In genomic region chr9:69044226-69045219, GRCh38 we compare ENCODE assay signal across 10 cellular contexts. TPM values are rescaled to one million over a fixed set of nuclear protein-coding genes. Genes with fewer than 3 reads are reported as not detected.
DNase-seq lines count a peak whose midpoint lies in the region; ATAC-seq and TF ChIP-seq lines count a peak whose summit lies in the region.
"Had no signal": no experiment of that assay in that cellular context is flagged by ENCODE, and none has a peak within 500 bp of the region (broad histone marks: within the 10 kb centered on the region; RNA-seq: fewer than 3 reads in every experiment).

No MANE protein-coding gene starts in this region.

- no peak for TF ChIP-seq CTCF in MM.1S (IDR thresholded peaks at IDR 0.05; ENCODE audit: low read length)
- TF ChIP-seq CTCF in brain microvascular endothelial cell (IDR thresholded peaks at IDR 0.05; ENCODE audit: low read depth, low read length, missing control alignments): no peak
- no peak for TF ChIP-seq CTCF in CD14-positive monocyte (IDR thresholded peaks at IDR 0.05)
- no peak for TF ChIP-seq CTCF in Caco-2 (IDR thresholded peaks at IDR 0.05; ENCODE audit: insufficient read depth in 1 of 2, low read depth in 1 of 2, low read length in 1 of 2, severe bottlenecking in 1 of 2, unreplicated experiment in 1 of 2)

- CTCF ChIA-PET in Caco-2 (lab: Charles Lee): no interaction called here

- H3K27ac ChIP-seq in MM.1S (ENCODE audit: low read length) (peak overlapping the region; percentile 69), brain microvascular endothelial cell (no peak overlapping the region), mesodermal cell (ENCODE audit: low read depth, low read length, severe bottlenecking) (peak overlapping the region; percentile 87)

- no peaks in the 10 kb centered on the region for H3K27me3 ChIP-seq in MM.1S (replicated peaks; ENCODE audit: insufficient read depth, low read length)
- no peaks in the 10 kb centered on the region for H3K27me3 ChIP-seq in brain microvascular endothelial cell (replicated peaks)
- no peaks in the 10 kb centered on the region for H3K27me3 ChIP-seq in Caco-2 (replicated peaks; ENCODE audit: control insufficient read depth, insufficient read depth, low read length)

- H3K9ac ChIP-seq in MM.1S (ENCODE audit: low read length): peak overlapping the region; percentile 15; the same call in 1 of the 2 replicates

- WGBS in mesodermal cell (ENCODE audit: insufficient coverage in 2 of 2), 2 experiments: 46 to 54% methylated on average over 8 of the region's 10 CpGs

- DNase-seq in DMS153 (lab: John Stamatoyannopoulos, UW) (peak; percentile 59), MM.1S (peak; percentile 89), brain microvascular endothelial cell (peak; percentile 51), CD14-positive monocyte (ENCODE audit: low spot score) (no peak), Caco-2 (no peak)
- no peak for DNase-seq in activated CD4-positive, alpha-beta T cell treated with anti-CD3 and anti-CD28 coated beads, Interleukin-2, amount 50 U/mL, for 1 hour
- DNase-seq: activated naive CD4-positive, alpha-beta T cell had no signal

- no peaks in the 10 kb centered on the region for H4K20me1 ChIP-seq in MM.1S (ENCODE audit: insufficient read depth, low read length)

- ATAC-seq in HG03460 (IDR thresholded peaks at IDR 0.05; ENCODE audit: unreplicated experiment): no peak

- peaks cover 11% of the 10 kb centered on the region for H3F3A ChIP-seq in MM.1S (ENCODE audit: insufficient read depth, low read length)

- H3K4me2 ChIP-seq in MM.1S (ENCODE audit: low read depth, low read length): peak overlapping the region; percentile 67

- no peaks in the 10 kb centered on the region for H3K9me2 ChIP-seq in MM.1S (replicated peaks; ENCODE audit: insufficient read depth, low read length)

- POLR2A ChIA-PET in Caco-2 (lab: Charles Lee): no interaction called here

- no peak overlapping the region for H2AFZ ChIP-seq in MM.1S (ENCODE audit: low read length)

- no TSS peak for BruUV-seq in Caco-2 (replicated peaks; lab: Mats Ljungman, UMichigan)

- peak overlapping the region in 2 of 7 donors; percentile 10 to 40 for H3K27ac Mint-ChIP-seq in CD14-positive monocyte
- no peak overlapping the region for H3K27ac Mint-ChIP-seq in Caco-2 (ENCODE audit: unreplicated experiment)

- intact Hi-C loops in CD14-positive monocyte (cut with micrococcal nuclease): no loop called here
- intact Hi-C loops in Caco-2 (cut with micrococcal nuclease; ENCODE audit: unreplicated experiment): no loop called here

- H3K9me3 ChIP-seq in MM.1S (replicated peaks; ENCODE audit: insufficient read depth, low read length) (no peaks in the 10 kb centered on the region), mesodermal cell (ENCODE audit: control insufficient read depth, low read length) (no peaks in the 10 kb centered on the region), Caco-2 (no peaks in the 10 kb centered on the region)

- in situ Hi-C loops in brain microvascular endothelial cell (cut with HindIII; ENCODE audit: low pct_ligation_motif_present, low sequenced_read_pairs): no loop called here

- no peak overlapping the region for H3K4me3 Mint-ChIP-seq in CD14-positive monocyte
- no peak overlapping the region for H3K4me3 Mint-ChIP-seq in Caco-2 (ENCODE audit: unreplicated experiment)

- H3K4me1 ChIP-seq in MM.1S (ENCODE audit: low read length) (peaks cover 19% of the 10 kb centered on the region), mesodermal cell (ENCODE audit: control insufficient read depth, insufficient read depth, low read length, poor library complexity, severe bottlenecking) (peaks cover 19% of the 10 kb centered on the region), Caco-2 (no peaks in the 10 kb centered on the region)

- H3K9me3 Mint-ChIP-seq in CD14-positive monocyte (peaks cover 0 to 4% (median 0%) of the 10 kb centered on the region in 7 donors), Caco-2 (ENCODE audit: unreplicated experiment) (no peaks in the 10 kb centered on the region)

- H3K36me3 Mint-ChIP-seq in CD14-positive monocyte (peaks cover 35 to 42% of the 10 kb centered on the region in 2 donors), Caco-2 (ENCODE audit: insufficient read depth, unreplicated experiment) (peaks cover 6% of the 10 kb centered on the region)

- H3K4me1 Mint-ChIP-seq in CD14-positive monocyte (peaks cover 10% of the 10 kb centered on the region), Caco-2 (ENCODE audit: low read depth, unreplicated experiment) (peaks cover 5% of the 10 kb centered on the region)

- H3K36me3 ChIP-seq in MM.1S (replicated peaks; ENCODE audit: insufficient read depth, low read length) (no peaks in the 10 kb centered on the region), brain microvascular endothelial cell (replicated peaks) (peaks cover 12% of the 10 kb centered on the region), mesodermal cell (ENCODE audit: control insufficient read depth, insufficient read depth, low read length) (peaks cover 26% of the 10 kb centered on the region), Caco-2 (ENCODE audit: control insufficient read depth, insufficient read depth, low read length) (no peaks in the 10 kb centered on the region)

- H3K4me3 ChIP-seq in MM.1S (ENCODE audit: low read length) (no peak overlapping the region), brain microvascular endothelial cell (ENCODE audit: low read depth, low read length) (no peak overlapping the region), mesodermal cell (ENCODE audit: extremely low read depth, insufficient read depth, low read length, poor library complexity, severe bottlenecking) (no peak overlapping the region), Caco-2 (ENCODE audit: low read depth, low read length) (no peak overlapping the region)
- H3K4me3 ChIP-seq: lung had no signal

- H3K27me3 Mint-ChIP-seq in CD14-positive monocyte (ENCODE audit: low read depth in 3 of 3): peaks cover 0 to 6% (median 3%) of the 10 kb centered on the region in 3 donors
- no peaks in the 10 kb centered on the region for H3K27me3 Mint-ChIP-seq in Caco-2 (ENCODE audit: insufficient read depth, unreplicated experiment)

- peaks cover 73% of the 10 kb centered on the region for H3K79me2 ChIP-seq in MM.1S (ENCODE audit: low read length)

RNA-seq across cellular contexts. Expression of gene FXN, which starts 9.0 kb away (rescaled TPM):
- 15.3 TPM for polyA plus RNA-seq in mesodermal cell (2013, experiment 1 of 2)
- 14.4 TPM for polyA plus RNA-seq in mesodermal cell (2013, experiment 2 of 2)
- polyA plus RNA-seq in CD14-positive monocyte: 10 to 100 TPM; 15.9 to 27.3 TPM
- total RNA-seq in Caco-2 (2022): 7.6 and 8.6 TPM in 2 replicates

RNA-seq across cellular contexts. Expression of gene PRKACG, which starts 30.6 kb away (rescaled TPM):
- not detected for polyA plus RNA-seq in mesodermal cell (2013, experiment 1 of 2)
- not detected for polyA plus RNA-seq in mesodermal cell (2013, experiment 2 of 2)
- polyA plus RNA-seq in CD14-positive monocyte: not detected
- not detected in 2 replicates for total RNA-seq in Caco-2 (2022)
- total RNA-seq: lung had no signal
- polyA plus RNA-seq: lung had no signal

Comparison
In these comparisons a context has a peak if more than half of its experiments do, and no peak if none do; other contexts are left out.
1. DNase-seq: peak in DMS153 (single experiment), MM.1S (single experiment) and brain microvascular endothelial cell (single experiment); none in CD14-positive monocyte (single experiment), Caco-2 (0 of 2) and activated CD4-positive, alpha-beta T cell treated with anti-CD3 and anti-CD28 coated beads, Interleukin-2, amount 50 U/mL, for 1 hour (single experiment).